In the genomic region with DNA sequence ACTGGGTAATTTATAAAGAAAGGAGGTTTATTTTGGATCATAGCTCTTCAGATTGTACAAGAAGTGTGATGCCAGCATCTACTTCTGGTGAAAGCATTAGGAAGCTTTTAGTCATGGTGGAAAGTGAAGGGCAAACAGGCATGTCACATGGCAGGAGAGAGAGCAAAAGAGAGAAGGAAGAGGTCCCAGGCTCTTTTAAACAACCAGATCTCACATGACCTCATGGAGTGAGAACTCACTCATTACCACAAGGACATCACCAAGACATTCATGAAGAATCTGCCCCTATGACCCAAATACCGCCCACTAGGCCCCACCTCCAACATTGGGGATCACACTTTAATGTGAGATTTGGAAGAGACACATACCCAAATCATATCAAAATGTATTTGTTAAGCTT, we compare ENCODE assay signal across 24 cellular contexts. TPM values are rescaled to one million over a fixed set of nuclear protein-coding genes. Genes with fewer than 3 reads are reported as not detected.
"Had no signal": no experiment of that assay in that cellular context is flagged by ENCODE, and none has a peak within 500 bp of the region (broad histone marks: within the 10 kb centered on the region; RNA-seq: fewer than 3 reads in every experiment).

No MANE protein-coding gene starts in this region.

- H3K4me1 ChIP-seq: adrenal gland, breast epithelium, Peyer's patch, SJCRH30 had no signal

- H3K27me3 ChIP-seq: breast epithelium, Peyer's patch, SJCRH30 had no signal

- DNase-seq: activated CD4-positive, alpha-beta T cell treated with anti-CD3 and anti-CD28 coated beads for 36 hours; activated CD8-positive, alpha-beta memory T cell treated with anti-CD3 and anti-CD28 coated beads, Interleukin-2, amount 50 U/mL, for 4 hours; activated CD8-positive, alpha-beta T cell treated with anti-CD3 and anti-CD28 coated beads for 36 hours; activated naive CD4-positive, alpha-beta T cell treated with anti-CD3 and anti-CD28 coated beads, Interleukin-2, amount 50 U/mL, for 16 hours; activated naive CD8-positive, alpha-beta T cell treated with anti-CD3 and anti-CD28 coated beads, Interleukin-2, amount 10 ng/mL, durations not matched to agents 7 days and 5 days; activated T-cell treated with anti-CD3 and anti-CD28 coated beads, Interleukin-2, amount 50 U/mL, for 1 hour; adrenal gland; anterior cingulate cortex; caudate nucleus; MM.1S; NCI-H1105; NCI-H1436; NCI-H187; NCI-H2081; NCI-H524; Peyer's patch; Right ventricle myocardium superior; SJCRH30; SK-N-SH; T-helper 1 cell; WERI-Rb-1 had no signal

- H3K36me3 ChIP-seq: adrenal gland, breast epithelium, Peyer's patch, SJCRH30, WERI-Rb-1 had no signal

- H3K4me3 ChIP-seq: adrenal gland, breast epithelium, Peyer's patch, SJCRH30 had no signal

- H3K9me3 ChIP-seq: SJCRH30, SK-N-SH had no signal

- H3K27ac ChIP-seq: adrenal gland, breast epithelium, Peyer's patch, RWPE1, SJCRH30, WERI-Rb-1 had no signal

RNA-seq across cellular contexts. Expression of a gene that starts 10.0 kb away (rescaled TPM):
- total RNA-seq: activated CD4-positive, alpha-beta T cell treated with anti-CD3 and anti-CD28 coated beads for 36 hours; activated CD8-positive, alpha-beta T cell treated with anti-CD3 and anti-CD28 coated beads for 36 hours; activated naive CD8-positive, alpha-beta T cell treated with anti-CD3 and anti-CD28 coated beads, Interleukin-2, amount 10 ng/mL, durations not matched to agents 7 days and 5 days; adrenal gland; breast epithelium; Peyer's patch; Right ventricle myocardium superior; SJCRH30; T-helper 2 cell treated with Interferon-gamma antibody and Interleukin-4, amounts not matched to agents 100 ng/mL and 5 ng/mL, for 36 hours had no signal

RNA-seq across cellular contexts. Expression of a gene that starts 33.7 kb away (rescaled TPM):
- total RNA-seq: activated CD8-positive, alpha-beta T cell treated with anti-CD3 and anti-CD28 coated beads for 36 hours; Right ventricle myocardium superior; SJCRH30 had no signal
